In the genomic region with DNA sequence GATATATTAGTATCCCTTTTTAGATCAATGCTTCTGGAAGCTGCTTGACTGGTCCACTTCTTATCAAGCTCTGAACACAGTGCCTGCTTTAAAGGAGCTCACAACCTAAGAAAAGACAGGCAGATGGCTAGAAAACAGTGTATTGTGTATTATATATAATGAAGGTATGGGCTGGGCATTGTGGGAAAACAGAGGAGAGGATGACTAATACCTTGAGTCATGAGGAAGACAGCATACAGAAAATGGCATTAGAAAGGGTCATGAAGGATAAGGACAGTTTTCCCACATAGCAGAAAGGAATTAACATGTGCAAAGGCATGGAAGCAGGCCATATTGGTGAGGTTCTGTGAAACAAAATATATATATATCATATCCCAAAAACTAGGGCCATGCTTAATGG, we compare ENCODE assay signal across 23 cellular contexts.
DNase-seq lines count a peak whose midpoint lies in the region; ATAC-seq and TF ChIP-seq lines count a peak whose summit lies in the region.
"Had no signal": no experiment of that assay in that cellular context is flagged by ENCODE, and none has a peak within 500 bp of the region (broad histone marks: within the 10 kb centered on the region; RNA-seq: fewer than 3 reads in every experiment).

No MANE protein-coding gene starts in this region.

- DNase-seq in SK-N-SH (no peak), RKO (ENCODE audit: low spot score) (peak; percentile 38), esophagus muscularis mucosa (ENCODE audit: extremely low spot score) (peak; percentile 31), renal cortical epithelial cell (ENCODE audit: low read depth) (peak; percentile 19), nephron progenitor cell (no peak), gastrocnemius medialis (no peak)
- DNase-seq: activated B cell treated with CpG ODN at 0.5 μM for 24 hours; cortex of kidney; H9; islet precursor cell; MM.1S; NCI-H1694 treated with DMSO at 0.1 percent for 48 hours; NCI-H446; SHP77; stimulated activated naive B cell treated with anti-CD40 and anti-IgM and Interleukin-4, amounts not matched to agents 10 μg/mL and 1 μg/mL and 100 μg/mL, for 72 hours; T-helper 17 cell had no signal

- H3K36me3 Mint-ChIP-seq in nephron progenitor cell (ENCODE audit: low read depth) = no peaks in the 10 kb centered on the region
- H3K36me3 Mint-ChIP-seq: stimulated activated naive B cell treated with anti-CD40 and anti-IgM and Interleukin-4, amounts not matched to agents 10 μg/mL and 1 μg/mL and 100 μg/mL, for 72 hours had no signal

- H2AFZ ChIP-seq in SK-N-SH (ENCODE audit: low read depth) = peak overlapping the region; percentile 84; the same call in 1 of the 2 replicates

- H3K36me3 ChIP-seq in SK-N-SH (replicated peaks in 1 of 2; ENCODE audit: control insufficient read depth in 1 of 2, insufficient read depth in 2 of 2, low read length in 1 of 2) (no peaks in the 10 kb centered on the region), esophagus muscularis mucosa (no peaks in the 10 kb centered on the region), gastrocnemius medialis (no peaks in the 10 kb centered on the region)
- H3K36me3 ChIP-seq: ascending aorta, BLaER1, tibial nerve had no signal

- TF ChIP-seq CTCF in SK-N-SH (IDR thresholded peaks at IDR 0.05) (no peak), esophagus muscularis mucosa (IDR thresholded peaks at IDR 0.05) (no peak), nephron progenitor cell (IDR thresholded peaks at IDR 0.05) (no peak), gastrocnemius medialis (IDR thresholded peaks at IDR 0.05 in 4 of 5, conservative IDR thresholded peaks at IDR 0.05 in 1 of 5) (no peak)

- CTCF ChIA-PET in SK-N-SH (lab: Yijun Ruan, JAX) = no interaction called here

- no peak overlapping the region for H3K4me3 Mint-ChIP-seq in nephron progenitor cell
- H3K4me3 Mint-ChIP-seq: activated B cell treated with CpG ODN at 0.5 μM for 24 hours; H9; stimulated activated naive B cell treated with anti-CD40 and anti-IgM and Interleukin-4, amounts not matched to agents 10 μg/mL and 1 μg/mL and 100 μg/mL, for 72 hours; T-helper 17 cell had no signal

- peaks cover 7% of the 10 kb centered on the region for H3F3A ChIP-seq in SK-N-SH (replicated peaks; ENCODE audit: insufficient read depth)

- intact Hi-C loops in esophagus muscularis mucosa (cut with DNase I) (loop anchor here (2.0 to 10.0 kb wide), 2 partner anchors 34 to 158 kb away; no protein-coding TSS in a partner anchor), gastrocnemius medialis (cut with DNase I; ENCODE audit: low total_unique reads) (no loop called here)

- H3K4me1 ChIP-seq in SK-N-SH (ENCODE audit: control insufficient read depth in 1 of 2, insufficient read depth in 2 of 2, low read depth in 1 of 2, low read length in 1 of 2) (no peaks in the 10 kb centered on the region), esophagus muscularis mucosa (peaks cover 0 to 23% (median 19%) of the 10 kb centered on the region in 4 donors), gastrocnemius medialis (no peaks in the 10 kb centered on the region)
- H3K4me1 ChIP-seq: ascending aorta, BLaER1, tibial nerve had no signal

- no peak overlapping the region for H3K4me3 ChIP-seq in SK-N-SH (ENCODE audit: low read depth in 2 of 2, low read length in 1 of 2)
- H3K4me3 ChIP-seq in esophagus muscularis mucosa = no peak overlapping the region
- H3K4me3 ChIP-seq in gastrocnemius medialis = no peak overlapping the region
- H3K4me3 ChIP-seq: ascending aorta, BLaER1, tibial nerve had no signal

- H3K27me3 Mint-ChIP-seq in nephron progenitor cell (ENCODE audit: low read depth, poor library complexity) = peaks cover 3% of the 10 kb centered on the region

- peaks cover 19% of the 10 kb centered on the region for H3K9me3 Mint-ChIP-seq in nephron progenitor cell
- H3K9me3 Mint-ChIP-seq: activated B cell treated with CpG ODN at 0.5 μM for 24 hours; activated T-helper 2 cell treated with anti-CD3 and anti-CD28 coated beads, Interferon-gamma antibody, Interleukin-2, Interleukin-4, amounts not matched to agents 10 μg/mL and 5 μg/mL and 100 μg/mL, durations not matched to agents 14 hours and 24 hours and 36 hours; stimulated activated naive B cell treated with anti-CD40 and anti-IgM and Interleukin-4, amounts not matched to agents 10 μg/mL and 1 μg/mL and 100 μg/mL, for 72 hours had no signal

- H3K27me3 ChIP-seq in SK-N-SH (ENCODE audit: insufficient read depth) (no peaks in the 10 kb centered on the region), esophagus muscularis mucosa (no peaks in the 10 kb centered on the region), gastrocnemius medialis (no peaks in the 10 kb centered on the region)
- H3K27me3 ChIP-seq: ascending aorta, BLaER1, tibial nerve had no signal

- POLR2A ChIA-PET in SK-N-SH (lab: Yijun Ruan, JAX) = no interaction called here

- no peak for ATAC-seq in SK-N-SH treated with all-trans-retinoic acid at 6 μM for 48 hours
- ATAC-seq in GM19397 (IDR thresholded peaks at IDR 0.05; ENCODE audit: unreplicated experiment) = no peak
- ATAC-seq in gastrocnemius medialis = no peak
- ATAC-seq: stimulated activated naive B cell treated with anti-CD40 and anti-IgM and Interleukin-4, amounts not matched to agents 10 μg/mL and 1 μg/mL and 100 μg/mL, for 72 hours; T-helper 17 cell had no signal

- no peaks in the 10 kb centered on the region for H3K9me2 ChIP-seq in SK-N-SH

- no peaks in the 10 kb centered on the region for H4K20me1 ChIP-seq in SK-N-SH (ENCODE audit: insufficient read depth)
- H4K20me1 ChIP-seq: BLaER1 had no signal

- no peak overlapping the region for H3K9ac ChIP-seq in SK-N-SH
- H3K9ac ChIP-seq: BLaER1 had no signal

- in situ Hi-C loops in gastrocnemius medialis (cut with MboI; ENCODE audit: low sequenced_read_pairs in 4 of 4) = no loop called here

- no peaks in the 10 kb centered on the region for H3K79me2 ChIP-seq in SK-N-SH (ENCODE audit: insufficient read depth)

- peaks cover 29% of the 10 kb centered on the region for H3K4me1 Mint-ChIP-seq in nephron progenitor cell
- H3K4me1 Mint-ChIP-seq: activated B cell treated with CpG ODN at 0.5 μM for 24 hours; stimulated activated naive B cell treated with anti-CD40 and anti-IgM and Interleukin-4, amounts not matched to agents 10 μg/mL and 1 μg/mL and 100 μg/mL, for 72 hours had no signal

- H3K27ac Mint-ChIP-seq in nephron progenitor cell = no peak overlapping the region
- H3K27ac Mint-ChIP-seq: activated B cell treated with CpG ODN at 0.5 μM for 24 hours; activated T-helper 2 cell treated with anti-CD3 and anti-CD28 coated beads, Interferon-gamma antibody, Interleukin-2, Interleukin-4, amounts not matched to agents 10 μg/mL and 5 μg/mL and 100 μg/mL, durations not matched to agents 14 hours and 24 hours and 36 hours; H9; stimulated activated naive B cell treated with anti-CD40 and anti-IgM and Interleukin-4, amounts not matched to agents 10 μg/mL and 1 μg/mL and 100 μg/mL, for 72 hours; T-helper 17 cell had no signal

- TF ChIP-seq EP300 in SK-N-SH (IDR thresholded peaks at IDR 0.05; ENCODE audit: borderline replicate concordance in 1 of 2, low read depth in 1 of 2, low read length in 1 of 2) (no peak), esophagus muscularis mucosa (IDR thresholded peaks at IDR 0.05) (no peak)

- H3K27ac ChIP-seq in SK-N-SH (ENCODE audit: low read depth in 2 of 2, low read length in 1 of 2) = peak overlapping the region in 1 of 2 experiments; percentile 43; a peak in 1 of 4 replicates
- no peak overlapping the region for H3K27ac ChIP-seq in esophagus muscularis mucosa (replicated peaks in 1 of 4)
- no peak overlapping the region for H3K27ac ChIP-seq in gastrocnemius medialis
- H3K27ac ChIP-seq: 22Rv1, ascending aorta, BLaER1, tibial nerve had no signal

- H3K4me2 ChIP-seq in SK-N-SH = no peak overlapping the region
- H3K4me2 ChIP-seq: BLaER1 had no signal

- H3K9me3 ChIP-seq in SK-N-SH (no peaks in the 10 kb centered on the region), esophagus muscularis mucosa (no peaks in the 10 kb centered on the region), gastrocnemius medialis (no peaks in the 10 kb centered on the region)
- H3K9me3 ChIP-seq: ascending aorta, BLaER1, tibial nerve had no signal

- no peak for TF ChIP-seq POLR2A in esophagus muscularis mucosa (IDR thresholded peaks at IDR 0.05; ENCODE audit: low read depth)
- TF ChIP-seq POLR2A in gastrocnemius medialis (IDR thresholded peaks at IDR 0.05) = no peak

- no peak for TF ChIP-seq RAD21 in SK-N-SH (IDR thresholded peaks at IDR 0.05; ENCODE audit: low read length)

TF ChIP-seq in SK-N-SH, 30 proteins besides CTCF, POLR2A, EP300 and RAD21:
- TF ChIP-seq TCF12 (IDR thresholded peaks at IDR 0.05) = peak; percentile 9; the same call in 1 of the 2 replicates
- TF ChIP-seq FOSL2 (IDR thresholded peaks at IDR 0.05; ENCODE audit: borderline replicate concordance, low read depth) = peak; percentile 65; the same call in 1 of the 2 replicates
- no peak for TF ChIP-seq NFIC (IDR thresholded peaks at IDR 0.05; ENCODE audit: borderline replicate concordance)

TF ChIP-seq in SK-N-SH treated with all-trans-retinoic acid at 6 μM for 48 hours, 23 proteins besides CTCF, POLR2A, EP300 and RAD21:
- TF ChIP-seq GLIS3 (CRISPR knock-in tag; IDR thresholded peaks at IDR 0.05) = no peak
- TF ChIP-seq, protein P1, sequence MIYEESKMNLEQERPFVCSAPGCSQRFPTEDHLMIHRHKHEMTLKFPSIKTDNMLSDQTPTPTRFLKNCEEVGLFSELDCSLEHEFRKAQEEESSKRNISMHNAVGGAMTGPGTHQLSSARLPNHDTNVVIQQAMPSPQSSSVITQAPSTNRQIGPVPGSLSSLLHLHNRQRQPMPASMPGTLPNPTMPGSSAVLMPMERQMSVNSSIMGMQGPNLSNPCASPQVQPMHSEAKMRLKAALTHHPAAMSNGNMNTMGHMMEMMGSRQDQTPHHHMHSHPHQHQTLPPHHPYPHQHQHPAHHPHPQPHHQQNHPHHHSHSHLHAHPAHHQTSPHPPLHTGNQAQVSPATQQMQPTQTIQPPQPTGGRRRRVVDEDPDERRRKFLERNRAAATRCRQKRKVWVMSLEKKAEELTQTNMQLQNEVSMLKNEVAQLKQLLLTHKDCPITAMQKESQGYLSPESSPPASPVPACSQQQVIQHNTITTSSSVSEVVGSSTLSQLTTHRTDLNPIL (CRISPR knock-in tag; IDR thresholded peaks at IDR 0.05; ENCODE audit: low read depth) = no peak
- TF ChIP-seq SNAI2 (CRISPR knock-in tag; IDR thresholded peaks at IDR 0.05) = no peak
- TF ChIP-seq, protein P2, sequence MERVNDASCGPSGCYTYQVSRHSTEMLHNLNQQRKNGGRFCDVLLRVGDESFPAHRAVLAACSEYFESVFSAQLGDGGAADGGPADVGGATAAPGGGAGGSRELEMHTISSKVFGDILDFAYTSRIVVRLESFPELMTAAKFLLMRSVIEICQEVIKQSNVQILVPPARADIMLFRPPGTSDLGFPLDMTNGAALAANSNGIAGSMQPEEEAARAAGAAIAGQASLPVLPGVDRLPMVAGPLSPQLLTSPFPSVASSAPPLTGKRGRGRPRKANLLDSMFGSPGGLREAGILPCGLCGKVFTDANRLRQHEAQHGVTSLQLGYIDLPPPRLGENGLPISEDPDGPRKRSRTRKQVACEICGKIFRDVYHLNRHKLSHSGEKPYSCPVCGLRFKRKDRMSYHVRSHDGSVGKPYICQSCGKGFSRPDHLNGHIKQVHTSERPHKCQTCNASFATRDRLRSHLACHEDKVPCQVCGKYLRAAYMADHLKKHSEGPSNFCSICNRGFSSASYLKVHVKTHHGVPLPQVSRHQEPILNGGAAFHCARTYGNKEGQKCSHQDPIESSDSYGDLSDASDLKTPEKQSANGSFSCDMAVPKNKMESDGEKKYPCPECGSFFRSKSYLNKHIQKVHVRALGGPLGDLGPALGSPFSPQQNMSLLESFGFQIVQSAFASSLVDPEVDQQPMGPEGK (CRISPR knock-in tag; IDR thresholded peaks at IDR 0.05; ENCODE audit: borderline replicate concordance) = no peak

Comparison
In these comparisons a context has a peak if more than half of its experiments do, and no peak if none do; other contexts are left out.
1. DNase-seq: peak in RKO (single experiment), esophagus muscularis mucosa (single experiment) and renal cortical epithelial cell (single experiment); none in SK-N-SH (single experiment), nephron progenitor cell (single experiment) and gastrocnemius medialis (0 of 2).